In genomic region chr7:145276118-145276517, GRCh38 we compare ENCODE assay signal across 8 cellular contexts.
"Had no signal": no experiment of that assay in that cellular context is flagged by ENCODE, and none has a peak within 500 bp of the region (broad histone marks: within the 10 kb centered on the region; RNA-seq: fewer than 3 reads in every experiment).

No MANE protein-coding gene starts in this region.

- DNase-seq: GDM1, GF-D8 had no signal

- ATAC-seq: GM12878 had no signal

- H3K4me3 ChIP-seq: GM12878 had no signal

- FAIRE-seq: G401.6, GM12878, GM12891, GM12892, GM18507, GM19239 had no signal
